8 cellular contexts compared by ENCODE assay signal in the genomic region with DNA sequence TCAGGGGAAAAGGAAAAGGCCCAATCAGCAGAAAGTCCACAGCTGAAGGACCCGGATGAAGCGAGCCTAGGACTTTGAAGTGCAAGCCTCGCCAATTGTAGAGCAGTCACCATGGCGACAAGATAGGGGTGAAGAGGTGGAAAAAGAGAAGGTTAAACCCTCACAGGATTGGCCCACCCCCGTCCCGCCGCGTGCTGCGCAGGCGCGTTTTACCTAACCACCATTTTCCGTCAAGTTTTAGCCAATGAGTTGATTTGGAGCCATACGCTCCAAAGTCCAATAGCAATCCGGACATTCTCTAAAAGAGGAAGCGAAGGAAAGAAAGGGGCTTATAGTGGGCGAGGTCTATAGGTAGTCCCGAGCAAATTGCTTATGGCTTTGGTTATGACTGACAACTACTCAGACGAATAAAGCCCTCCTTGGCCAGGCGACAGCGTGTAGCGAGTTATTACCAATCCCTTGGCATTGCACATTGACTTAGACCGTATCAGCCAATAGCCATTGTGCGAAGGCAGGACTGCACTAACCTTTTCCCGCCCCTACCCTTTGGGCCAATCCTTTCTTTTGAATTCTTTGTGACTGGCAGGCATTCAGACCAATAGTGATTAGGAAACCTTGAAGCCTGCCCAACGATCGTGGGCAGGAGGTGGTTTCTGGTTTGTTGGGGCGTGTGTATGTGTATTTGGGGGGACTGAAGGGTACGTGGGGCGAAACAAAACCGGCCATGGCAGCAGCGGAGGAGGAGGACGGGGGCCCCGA. TPM values are rescaled to one million over a fixed set of nuclear protein-coding genes. Genes with fewer than 3 reads are reported as not detected.
DNase-seq lines count a peak whose midpoint lies in the region; ATAC-seq, FAIRE-seq and TF ChIP-seq lines count a peak whose summit lies in the region.

A gene with protein sequence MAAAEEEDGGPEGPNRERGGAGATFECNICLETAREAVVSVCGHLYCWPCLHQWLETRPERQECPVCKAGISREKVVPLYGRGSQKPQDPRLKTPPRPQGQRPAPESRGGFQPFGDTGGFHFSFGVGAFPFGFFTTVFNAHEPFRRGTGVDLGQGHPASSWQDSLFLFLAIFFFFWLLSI (plus strand): TSS at position 618 of the 759 bp plus-strand sequence. CDS start 107 bp downstream, at position 725.

- H3K36me3 ChIP-seq in prostate gland = peaks cover 0 to 5% of the 10 kb centered on the region in 2 donors

- intact Hi-C loops in left ventricle myocardium superior (cut with micrococcal nuclease) (loop anchor here (10.0 kb wide), 1 partner anchor 53 kb away; a partner anchor contains a TSS), prostate gland (cut with DNase I) (loop anchor here (5.0 kb wide), 1 partner anchor 281 kb away; a partner anchor contains a TSS)

- TF ChIP-seq POLR2A in prostate gland (IDR thresholded peaks at IDR 0.05) = no peak

- TF ChIP-seq CTCF in GM13977 (IDR thresholded peaks at IDR 0.05; ENCODE audit: extremely low read depth, insufficient read depth, missing control alignments) (no peak), prostate gland (IDR thresholded peaks at IDR 0.05) (no peak)

- DNase-seq in GM13977 (ENCODE audit: low spot score) (peak; percentile 96), NCI-H1694 treated with DMSO at 0.1 percent for 48 hours (lab: John Stamatoyannopoulos, UW) (peak; percentile 100), T-helper 2 cell (peak; percentile 77 to 100 (median 91)), left ventricle myocardium superior (peak; percentile 94), prostate gland (ENCODE audit: low spot score) (peak; percentile 99), urothelium cell line (ENCODE audit: low spot score) (peak; percentile 95)

- peak; percentile 74 for FAIRE-seq in urothelium cell line (lab: Jason Lieb, UNC)

- H3K27ac ChIP-seq in angular gyrus (ENCODE audit: low read depth, low read length) (peak within 1 kb of the TSS; percentile 98), prostate gland (peak within 1 kb of the TSS; percentile 93)

- under 1% methylated on average over 33 of the region's 33 CpGs for WGBS in prostate gland

- peak within 1 kb of the TSS; percentile 50 to 59 for H3K4me3 ChIP-seq in prostate gland

- ATAC-seq in HG02885 (IDR thresholded peaks at IDR 0.05; ENCODE audit: poor library complexity, unreplicated experiment) = peak; percentile 84
- ATAC-seq in left ventricle myocardium superior = peak; percentile 84

- in situ Hi-C loops in GM13977 (cut with MboI; ENCODE audit: low pct_unique_long_range_greater_than_20kb, low sequenced_read_pairs, unreplicated experiment) = no loop called here

- no peaks in the 10 kb centered on the region for H3K9me3 ChIP-seq in prostate gland

- no peaks in the 10 kb centered on the region for H3K27me3 ChIP-seq in prostate gland (replicated peaks; ENCODE audit: insufficient read depth)

- no peaks in the 10 kb centered on the region for H3K4me1 ChIP-seq in prostate gland (replicated peaks)

RNA-seq across cellular contexts. Expression of the gene that starts here (rescaled TPM):
- total RNA-seq in left ventricle myocardium superior (94.1 TPM), prostate gland (100 to 1,000 TPM in 1 of 2 donors, 10 to 100 TPM in 1; 98.6 to 129 TPM)

Comparison
In these comparisons a context has a peak if more than half of its experiments do, and no peak if none do; other contexts are left out.
1. Peak in every context shown above with its lines: DNase-seq, ATAC-seq, H3K4me3 ChIP-seq and H3K27ac ChIP-seq.